In the genomic region with DNA sequence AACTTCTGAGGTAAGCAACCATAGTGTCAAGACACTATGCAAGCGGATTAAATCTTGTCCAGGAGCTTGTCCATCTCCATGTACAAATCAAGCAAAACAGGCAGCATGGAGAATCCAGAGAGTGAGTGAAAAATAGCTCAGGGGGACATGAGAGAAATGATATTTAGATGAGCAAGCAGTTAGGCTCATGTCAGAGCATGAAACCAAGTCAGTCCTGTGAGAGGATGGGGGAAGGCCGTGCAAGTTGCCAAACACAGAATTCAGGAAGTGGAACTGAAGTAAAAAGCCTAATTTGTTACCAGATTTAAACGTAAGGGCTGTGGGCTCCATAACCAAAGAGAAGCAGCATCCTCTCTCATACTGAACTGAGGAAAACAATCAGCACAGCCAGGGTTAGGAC, we compare ENCODE assay signal across 14 cellular contexts.
"Had no signal": no experiment of that assay in that cellular context is flagged by ENCODE, and none has a peak within 500 bp of the region (broad histone marks: within the 10 kb centered on the region; RNA-seq: fewer than 3 reads in every experiment).

No MANE protein-coding gene starts in this region.

- H3K9me3 ChIP-seq: pancreas had no signal

- H3K27ac ChIP-seq: pancreas, stomach, thoracic aorta had no signal

- H3K4me3 ChIP-seq: pancreas, stomach, thoracic aorta had no signal

- H3K27me3 ChIP-seq: pancreas, stomach had no signal

- H3K27me3 Mint-ChIP-seq: activated CD4-positive, alpha-beta memory T cell treated with anti-CD3 and anti-CD28 coated beads, Interleukin-2, amount 10 ng/mL, durations not matched to agents 7 days and 5 days had no signal

- H3K4me1 Mint-ChIP-seq: activated CD4-positive, alpha-beta memory T cell treated with anti-CD3 and anti-CD28 coated beads, Interleukin-2, amount 10 ng/mL, durations not matched to agents 7 days and 5 days; activated CD4-positive, alpha-beta T cell treated with anti-CD3 and anti-CD28 coated beads for 36 hours; neural crest cell had no signal

- H3K4me3 Mint-ChIP-seq: activated CD4-positive, alpha-beta memory T cell treated with anti-CD3 and anti-CD28 coated beads, Interleukin-2, amount 10 ng/mL, durations not matched to agents 7 days and 5 days; activated CD4-positive, alpha-beta T cell treated with anti-CD3 and anti-CD28 coated beads for 36 hours; neural crest cell had no signal

- DNase-seq: activated CD4-positive, alpha-beta memory T cell treated with anti-CD3 and anti-CD28 coated beads, Interleukin-2, amount 10 ng/mL, durations not matched to agents 7 days and 5 days; activated CD4-positive, alpha-beta T cell treated with anti-CD3 and anti-CD28 coated beads for 36 hours; activated naive CD4-positive, alpha-beta T cell; aorta; kidney; left ventricle myocardium superior; mesendoderm; pancreas; stomach; T-helper 9 cell had no signal

- H3K4me1 ChIP-seq: pancreas, stomach had no signal

- FAIRE-seq: colon, kidney, pancreas, urothelium cell line had no signal

- H3K36me3 ChIP-seq: pancreas, stomach, thoracic aorta had no signal

- ATAC-seq: activated CD4-positive, alpha-beta T cell treated with anti-CD3 and anti-CD28 coated beads for 36 hours; left ventricle myocardium superior; pancreas had no signal
